Comparison of ENCODE assay signal across 25 cellular contexts in the genomic region with DNA sequence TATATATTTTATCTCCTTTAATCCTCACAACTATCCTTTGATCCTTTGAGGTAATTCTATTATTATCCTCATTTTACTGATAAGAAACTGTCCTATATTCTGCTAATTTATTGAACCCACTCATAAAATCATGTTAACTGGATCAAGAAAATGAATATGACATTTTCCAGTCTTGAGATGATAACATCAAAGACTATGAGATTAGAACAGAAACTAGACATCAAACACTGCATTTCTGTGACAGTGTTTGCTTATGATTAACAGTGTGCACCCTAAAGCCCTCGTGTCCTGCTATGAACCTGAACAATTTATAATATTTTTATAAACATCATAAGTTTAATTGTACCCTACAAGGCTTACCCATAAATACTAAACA.
DNase-seq lines count a peak whose midpoint lies in the region; ATAC-seq and TF ChIP-seq lines count a peak whose summit lies in the region.
"Had no signal": no experiment of that assay in that cellular context is flagged by ENCODE, and none has a peak within 500 bp of the region (broad histone marks: within the 10 kb centered on the region; RNA-seq: fewer than 3 reads in every experiment).

No MANE protein-coding gene starts in this region.

- 45% methylated on average over 1 of the region's 1 CpG for WGBS in hepatocyte (ENCODE audit: low lambda C conversion rate, missing lambda C conversion rate)

- H3K4me1 ChIP-seq in DOHH2 (ENCODE audit: control insufficient read depth, low read length): peaks cover 97% of the 10 kb centered on the region
- peaks cover 33% of the 10 kb centered on the region for H3K4me1 ChIP-seq in Karpas-422 (ENCODE audit: low read length)
- H3K4me1 ChIP-seq in hepatocyte (ENCODE audit: insufficient read depth): no peaks in the 10 kb centered on the region
- H3K4me1 ChIP-seq in naive thymus-derived CD4-positive, alpha-beta T cell (ENCODE audit: control insufficient read depth in 2 of 2, insufficient read depth in 2 of 2, low read length in 2 of 2): no peaks in the 10 kb centered on the region
- H3K4me1 ChIP-seq: BLaER1, gastroesophageal sphincter, left lung had no signal

- no peak overlapping the region for H3K9ac ChIP-seq in Karpas-422 (ENCODE audit: low read length)
- H3K9ac ChIP-seq: BLaER1, GM23248 had no signal

- no peak overlapping the region for H3K27ac Mint-ChIP-seq in activated T-cell treated with anti-CD3 and anti-CD28 coated beads, Interleukin-2, amount 50 U/mL, for 24 hours
- H3K27ac Mint-ChIP-seq in naive thymus-derived CD4-positive, alpha-beta T cell: no peak overlapping the region
- H3K27ac Mint-ChIP-seq: activated CD4-positive, alpha-beta memory T cell treated with anti-CD3 and anti-CD28 coated beads, Interleukin-2, amount 10 ng/mL, durations not matched to agents 7 days and 5 days; natural killer cell had no signal

- no peak for DNase-seq in activated T-cell treated with anti-CD3 and anti-CD28 coated beads, Interleukin-2, amount 50 U/mL, for 4 hours
- DNase-seq in activated T-cell treated with anti-CD3 and anti-CD28 coated beads, Interleukin-2, amount 50 U/mL, for 24 hours: no peak
- DNase-seq in Karpas-422 (no peak), hepatocyte (ENCODE audit: low spot score) (no peak)
- no peak for DNase-seq in naive thymus-derived CD4-positive, alpha-beta T cell
- DNase-seq: activated CD4-positive, alpha-beta memory T cell treated with anti-CD3 and anti-CD28 coated beads, Interleukin-2, amount 10 ng/mL, durations not matched to agents 7 days and 5 days; activated effector memory CD4-positive, alpha-beta T cell treated with anti-CD3 and anti-CD28 coated beads, Interleukin-2, amount 50 U/mL, for 16 hours; DND-41; dorsolateral prefrontal cortex; GM23248; Kasumi-1; left lung; midbrain; natural killer cell; NCI-H1694 treated with DMSO at 0.1 percent for 48 hours; NK-92 treated with Interleukin-12 subunit alpha and Interleukin-12 subunit beta, amount 100 ng/mL, for 24 hours; occipital lobe; substantia nigra had no signal

- no peak overlapping the region for H2AFZ ChIP-seq in Karpas-422 (ENCODE audit: low read length)
- H2AFZ ChIP-seq in hepatocyte: peak overlapping the region; percentile 0
- H2AFZ ChIP-seq: GM23248 had no signal

- H3K4me2 ChIP-seq in DOHH2 (ENCODE audit: low read length): peak overlapping the region; percentile 91
- no peak overlapping the region for H3K4me2 ChIP-seq in Karpas-422 (ENCODE audit: low read depth, low read length, poor library complexity, severe bottlenecking)
- H3K4me2 ChIP-seq in hepatocyte: peak overlapping the region; percentile 42
- H3K4me2 ChIP-seq: BLaER1 had no signal

- H3K4me3 ChIP-seq in DOHH2 (ENCODE audit: low read length): peak overlapping the region; percentile 67
- H3K4me3 ChIP-seq in Karpas-422 (ENCODE audit: low read length): no peak overlapping the region
- no peak overlapping the region for H3K4me3 ChIP-seq in hepatocyte
- no peak overlapping the region for H3K4me3 ChIP-seq in naive thymus-derived CD4-positive, alpha-beta T cell (ENCODE audit: low read length)
- H3K4me3 ChIP-seq: BLaER1, body of pancreas, dorsolateral prefrontal cortex, gastroesophageal sphincter, GM23248, left lung had no signal

- H3K79me2 ChIP-seq in DOHH2 (ENCODE audit: control insufficient read depth, low read length) (peaks cover 100% of the 10 kb centered on the region), Karpas-422 (ENCODE audit: low read length) (no peaks in the 10 kb centered on the region), hepatocyte (peaks cover 4% of the 10 kb centered on the region)

- no peaks in the 10 kb centered on the region for H3K27me3 ChIP-seq in DOHH2 (ENCODE audit: control insufficient read depth, low read length)
- H3K27me3 ChIP-seq in Karpas-422 (ENCODE audit: low read length): no peaks in the 10 kb centered on the region
- no peaks in the 10 kb centered on the region for H3K27me3 ChIP-seq in hepatocyte
- H3K27me3 ChIP-seq in naive thymus-derived CD4-positive, alpha-beta T cell (ENCODE audit: control insufficient read depth in 2 of 2, insufficient read depth in 2 of 2, low read length in 2 of 2): no peaks in the 10 kb centered on the region
- H3K27me3 ChIP-seq: BLaER1, body of pancreas, dorsolateral prefrontal cortex, gastroesophageal sphincter, left lung had no signal

- H3K4me3 Mint-ChIP-seq in activated T-cell treated with anti-CD3 and anti-CD28 coated beads, Interleukin-2, amount 50 U/mL, for 4 hours: no peak overlapping the region
- no peak overlapping the region for H3K4me3 Mint-ChIP-seq in activated T-cell treated with anti-CD3 and anti-CD28 coated beads, Interleukin-2, amount 50 U/mL, for 24 hours
- no peak overlapping the region for H3K4me3 Mint-ChIP-seq in naive thymus-derived CD4-positive, alpha-beta T cell
- H3K4me3 Mint-ChIP-seq: activated CD4-positive, alpha-beta memory T cell treated with anti-CD3 and anti-CD28 coated beads, Interleukin-2, amount 10 ng/mL, durations not matched to agents 7 days and 5 days; natural killer cell; type B pancreatic cell; WTC11 had no signal

- H3K27ac ChIP-seq in DOHH2 (ENCODE audit: low read depth, low read length) (peak overlapping the region; percentile 92), Karpas-422 (ENCODE audit: low read length) (peak overlapping the region; percentile 45), hepatocyte (peak overlapping the region; percentile 56)
- H3K27ac ChIP-seq in naive thymus-derived CD4-positive, alpha-beta T cell (ENCODE audit: low read depth, low read length): no peak overlapping the region
- H3K27ac ChIP-seq: BLaER1, dorsolateral prefrontal cortex, gastroesophageal sphincter, GM23248, left lung had no signal

- TF ChIP-seq CTCF in DOHH2 (IDR thresholded peaks at IDR 0.05; ENCODE audit: low read depth, low read length, poor library complexity, severe bottlenecking): no peak
- TF ChIP-seq CTCF in hepatocyte (IDR thresholded peaks at IDR 0.05; ENCODE audit: poor library complexity): no peak

- peak; percentile 55 to 77 for ATAC-seq in activated T-cell treated with anti-CD3 and anti-CD28 coated beads, Interleukin-2, amount 50 U/mL, for 4 hours
- no peak for ATAC-seq in GM21786 (IDR thresholded peaks at IDR 0.05; ENCODE audit: unreplicated experiment)
- ATAC-seq in naive thymus-derived CD4-positive, alpha-beta T cell: no peak
- ATAC-seq: gastroesophageal sphincter, natural killer cell had no signal

- H3K36me3 Mint-ChIP-seq in activated T-cell treated with anti-CD3 and anti-CD28 coated beads, Interleukin-2, amount 50 U/mL, for 4 hours (ENCODE audit: insufficient read depth): no peaks in the 10 kb centered on the region
- H3K36me3 Mint-ChIP-seq in activated T-cell treated with anti-CD3 and anti-CD28 coated beads, Interleukin-2, amount 50 U/mL, for 24 hours (ENCODE audit: low read depth): no peaks in the 10 kb centered on the region
- no peaks in the 10 kb centered on the region for H3K36me3 Mint-ChIP-seq in naive thymus-derived CD4-positive, alpha-beta T cell
- H3K36me3 Mint-ChIP-seq: natural killer cell, type B pancreatic cell, WTC11 had no signal

- no peaks in the 10 kb centered on the region for H3K9me2 ChIP-seq in DOHH2 (replicated peaks; ENCODE audit: control insufficient read depth, low read length)
- no peaks in the 10 kb centered on the region for H3K9me2 ChIP-seq in Karpas-422 (replicated peaks; ENCODE audit: insufficient read depth, low read length)
- H3K9me2 ChIP-seq in hepatocyte (replicated peaks; ENCODE audit: insufficient read depth): no peaks in the 10 kb centered on the region

- no peaks in the 10 kb centered on the region for H3K9me3 ChIP-seq in DOHH2 (ENCODE audit: control insufficient read depth, insufficient read depth, low read length)
- H3K9me3 ChIP-seq in Karpas-422 (ENCODE audit: low read length): no peaks in the 10 kb centered on the region
- no peaks in the 10 kb centered on the region for H3K9me3 ChIP-seq in hepatocyte (ENCODE audit: low read depth)
- H3K9me3 ChIP-seq in naive thymus-derived CD4-positive, alpha-beta T cell (ENCODE audit: control insufficient read depth in 2 of 3, low read length in 3 of 3): no peaks in the 10 kb centered on the region
- H3K9me3 ChIP-seq: BLaER1, body of pancreas, gastroesophageal sphincter, left lung had no signal

- no peaks in the 10 kb centered on the region for H3K27me3 Mint-ChIP-seq in activated T-cell treated with anti-CD3 and anti-CD28 coated beads, Interleukin-2, amount 50 U/mL, for 4 hours (ENCODE audit: low read depth)
- H3K27me3 Mint-ChIP-seq in activated T-cell treated with anti-CD3 and anti-CD28 coated beads, Interleukin-2, amount 50 U/mL, for 24 hours: no peaks in the 10 kb centered on the region
- no peaks in the 10 kb centered on the region for H3K27me3 Mint-ChIP-seq in naive thymus-derived CD4-positive, alpha-beta T cell
- H3K27me3 Mint-ChIP-seq: type B pancreatic cell had no signal

- intact Hi-C loops in naive thymus-derived CD4-positive, alpha-beta T cell (cut with micrococcal nuclease): no loop called here

- H3K36me3 ChIP-seq in DOHH2 (ENCODE audit: control insufficient read depth, low read length): peaks cover 8% of the 10 kb centered on the region; the same call in 1 of the 2 replicates
- H3K36me3 ChIP-seq in Karpas-422 (ENCODE audit: insufficient read depth, low read length): no peaks in the 10 kb centered on the region
- no peaks in the 10 kb centered on the region for H3K36me3 ChIP-seq in hepatocyte (replicated peaks; ENCODE audit: insufficient read depth, low read depth)
- no peaks in the 10 kb centered on the region for H3K36me3 ChIP-seq in naive thymus-derived CD4-positive, alpha-beta T cell (ENCODE audit: control insufficient read depth in 2 of 3, insufficient read depth in 3 of 3, low read length in 3 of 3)
- H3K36me3 ChIP-seq: BLaER1, gastroesophageal sphincter, left lung had no signal

- H3K4me1 Mint-ChIP-seq in activated T-cell treated with anti-CD3 and anti-CD28 coated beads, Interleukin-2, amount 50 U/mL, for 4 hours (ENCODE audit: low read depth): peaks cover 3% of the 10 kb centered on the region
- peaks cover 19% of the 10 kb centered on the region for H3K4me1 Mint-ChIP-seq in activated T-cell treated with anti-CD3 and anti-CD28 coated beads, Interleukin-2, amount 50 U/mL, for 24 hours (ENCODE audit: low read depth)
- H3K4me1 Mint-ChIP-seq in naive thymus-derived CD4-positive, alpha-beta T cell: peaks cover 0 to 3% (median 0%) of the 10 kb centered on the region in 7 donors
- H3K4me1 Mint-ChIP-seq: activated CD4-positive, alpha-beta memory T cell treated with anti-CD3 and anti-CD28 coated beads, Interleukin-2, amount 10 ng/mL, durations not matched to agents 7 days and 5 days; natural killer cell had no signal

- H3K9me3 Mint-ChIP-seq in activated T-cell treated with anti-CD3 and anti-CD28 coated beads, Interleukin-2, amount 50 U/mL, for 4 hours: no peaks in the 10 kb centered on the region
- no peaks in the 10 kb centered on the region for H3K9me3 Mint-ChIP-seq in activated T-cell treated with anti-CD3 and anti-CD28 coated beads, Interleukin-2, amount 50 U/mL, for 24 hours
- no peaks in the 10 kb centered on the region for H3K9me3 Mint-ChIP-seq in naive thymus-derived CD4-positive, alpha-beta T cell
- H3K9me3 Mint-ChIP-seq: activated CD4-positive, alpha-beta memory T cell treated with anti-CD3 and anti-CD28 coated beads, Interleukin-2, amount 10 ng/mL, durations not matched to agents 7 days and 5 days; natural killer cell; type B pancreatic cell; WTC11 had no signal

- CTCF ChIA-PET in naive thymus-derived CD4-positive, alpha-beta T cell (lab: Charles Lee): no interaction called here

- H3F3A ChIP-seq in DOHH2 (ENCODE audit: control insufficient read depth, insufficient read depth): peaks cover 30% of the 10 kb centered on the region

- no peaks in the 10 kb centered on the region for H4K20me1 ChIP-seq in DOHH2 (ENCODE audit: control insufficient read depth, insufficient read depth, low read depth, low read length)
- no peaks in the 10 kb centered on the region for H4K20me1 ChIP-seq in Karpas-422 (ENCODE audit: insufficient read depth, low read depth, low read length)
- H4K20me1 ChIP-seq in hepatocyte (ENCODE audit: insufficient read depth, poor library complexity, severe bottlenecking): no peaks in the 10 kb centered on the region

- POLR2A ChIA-PET in naive thymus-derived CD4-positive, alpha-beta T cell (lab: Charles Lee): no interaction called here

Comparison
In these comparisons a context has a peak if more than half of its experiments do, and no peak if none do; other contexts are left out.
1. ATAC-seq: peak in activated T-cell treated with anti-CD3 and anti-CD28 coated beads, Interleukin-2, amount 50 U/mL, for 4 hours (2 of 2); none in GM21786 (single experiment) and naive thymus-derived CD4-positive, alpha-beta T cell (single experiment).